1 cellular context compared by ENCODE assay signal in genomic region chr5:134099288-134099872, GRCh38.
TF ChIP-seq lines count a peak whose summit lies in the region.

No MANE protein-coding gene starts in this region.

TF ChIP-seq in HepG2, 621 proteins besides CTCF, POLR2A, EP300 and RAD21 (continued from another document and continues in another):
- TF ChIP-seq MAX (IDR thresholded peaks at IDR 0.05), result peak; percentile 34; the same call in 1 of the 2 replicates
- TF ChIP-seq UBTF (CRISPR knock-in tag; IDR thresholded peaks at IDR 0.05), result 0 out of 2 replicates have a peak, but pooled peaks have one; percentile 4
- no peak for TF ChIP-seq MYC (CRISPR knock-in tag; IDR thresholded peaks at IDR 0.05; ENCODE audit: borderline replicate concordance)
- TF ChIP-seq ZFP36L1 (CRISPR knock-in tag; IDR thresholded peaks at IDR 0.05), result no peak
- TF ChIP-seq ZSCAN29 (CRISPR knock-in tag; conservative IDR thresholded peaks at IDR 0.05), result no peak
- TF ChIP-seq WIZ (CRISPR knock-in tag; IDR thresholded peaks at IDR 0.05), result 0 out of 2 replicates have a peak, but pooled peaks have one; percentile 10
- TF ChIP-seq FOSL2 (CRISPR knock-in tag; IDR thresholded peaks at IDR 0.05), result peak; percentile 44; the same call in 1 of the 2 replicates
- no peak for TF ChIP-seq NCOA5 (CRISPR knock-in tag; IDR thresholded peaks at IDR 0.05)
- no peak for TF ChIP-seq SP2 (CRISPR knock-in tag; IDR thresholded peaks at IDR 0.05)
- no peak for TF ChIP-seq ZNF432 (CRISPR knock-in tag; IDR thresholded peaks at IDR 0.05; ENCODE audit: borderline replicate concordance)
- no peak for TF ChIP-seq DR1 (CRISPR knock-in tag; IDR thresholded peaks at IDR 0.05)
- TF ChIP-seq YEATS4 (CRISPR knock-in tag; IDR thresholded peaks at IDR 0.05; ENCODE audit: borderline replicate concordance), result no peak
- TF ChIP-seq FOXM1 (CRISPR knock-in tag; IDR thresholded peaks at IDR 0.05), result no peak
- TF ChIP-seq ETV5 (CRISPR knock-in tag; IDR thresholded peaks at IDR 0.05; ENCODE audit: borderline replicate concordance), result peak; percentile 30; the same call in 1 of the 2 replicates
- no peak for TF ChIP-seq EEA1 (CRISPR knock-in tag; IDR thresholded peaks at IDR 0.05; ENCODE audit: borderline replicate concordance)
- no peak for TF ChIP-seq SP1 (IDR thresholded peaks at IDR 0.05)
- TF ChIP-seq SP1 (CRISPR knock-in tag; IDR thresholded peaks at IDR 0.05), result no peak
- TF ChIP-seq ZNF841 (CRISPR knock-in tag; IDR thresholded peaks at IDR 0.05; ENCODE audit: borderline replicate concordance), result no peak
- TF ChIP-seq CEBPB (IDR thresholded peaks at IDR 0.05; ENCODE audit: borderline replicate concordance, low read depth, low read length), result peak; percentile 81; the same call in 1 of the 2 replicates
- no peak for TF ChIP-seq IRF2 (CRISPR knock-in tag; IDR thresholded peaks at IDR 0.05)
- TF ChIP-seq ZNF678 (CRISPR knock-in tag; IDR thresholded peaks at IDR 0.05), result no peak
- TF ChIP-seq ZNF800 (CRISPR knock-in tag; IDR thresholded peaks at IDR 0.05), result no peak
- TF ChIP-seq RXRB (CRISPR knock-in tag; IDR thresholded peaks at IDR 0.05; ENCODE audit: borderline replicate concordance), result 0 out of 2 replicates have a peak, but pooled peaks have one; percentile 18
- no peak for TF ChIP-seq ZNF18 (CRISPR knock-in tag; IDR thresholded peaks at IDR 0.05; ENCODE audit: insufficient replicate concordance)
- TF ChIP-seq ZNF205 (CRISPR knock-in tag; IDR thresholded peaks at IDR 0.05), result 0 out of 2 replicates have a peak, but pooled peaks have one; percentile 35
- TF ChIP-seq ZNF331 (CRISPR knock-in tag; IDR thresholded peaks at IDR 0.05), result peak; percentile 28; the same call in 1 of the 2 replicates
- no peak for TF ChIP-seq ZNF260 (CRISPR knock-in tag; IDR thresholded peaks at IDR 0.05; ENCODE audit: borderline replicate concordance, low read depth)
- TF ChIP-seq ZNF770 (CRISPR knock-in tag; IDR thresholded peaks at IDR 0.05), result peak; percentile 67; the same call in 1 of the 2 replicates
- no peak for TF ChIP-seq HOXA5 (CRISPR knock-in tag; IDR thresholded peaks at IDR 0.05)
- no peak for TF ChIP-seq SUZ12 (IDR thresholded peaks at IDR 0.05; ENCODE audit: low read depth, low read length)
- no peak for TF ChIP-seq PHF20 (CRISPR knock-in tag; IDR thresholded peaks at IDR 0.05)
- TF ChIP-seq RBFOX2 (IDR thresholded peaks at IDR 0.05; ENCODE audit: low read depth, low read length), result 0 out of 2 replicates have a peak, but pooled peaks have one; percentile 8
- TF ChIP-seq KIAA2018 (CRISPR knock-in tag; IDR thresholded peaks at IDR 0.05; ENCODE audit: borderline replicate concordance), result no peak
- TF ChIP-seq PRPF4 (IDR thresholded peaks at IDR 0.05; ENCODE audit: low read depth, low read length, poor library complexity, severe bottlenecking), result no peak
- peak; percentile 80 for TF ChIP-seq CEBPG (CRISPR knock-in tag; IDR thresholded peaks at IDR 0.05)
- TF ChIP-seq FOXK1 (CRISPR knock-in tag; IDR thresholded peaks at IDR 0.05; ENCODE audit: borderline replicate concordance, low read depth), result 0 out of 2 replicates have a peak, but pooled peaks have one; percentile 22
- TF ChIP-seq GABPB1 (CRISPR knock-in tag; IDR thresholded peaks at IDR 0.05), result no peak
- TF ChIP-seq SNAPC2 (CRISPR knock-in tag; IDR thresholded peaks at IDR 0.05), result no peak
- no peak for TF ChIP-seq PHB2 (IDR thresholded peaks at IDR 0.05; ENCODE audit: partially characterized antibody)
- TF ChIP-seq ZNF225 (CRISPR knock-in tag; IDR thresholded peaks at IDR 0.05), result no peak
- TF ChIP-seq ZNF362 (CRISPR knock-in tag; IDR thresholded peaks at IDR 0.05; ENCODE audit: borderline replicate concordance), result 0 out of 2 replicates have a peak, but pooled peaks have one; percentile 22
- TF ChIP-seq ZNF607 (CRISPR knock-in tag; IDR thresholded peaks at IDR 0.05; ENCODE audit: borderline replicate concordance), result 0 out of 2 replicates have a peak, but pooled peaks have one; percentile 68
- TF ChIP-seq BORCS8-MEF2B (CRISPR knock-in tag; IDR thresholded peaks at IDR 0.05), result no peak
- TF ChIP-seq ZNF883 (CRISPR knock-in tag; IDR thresholded peaks at IDR 0.05; ENCODE audit: not compliant biosample characterization), result no peak
- TF ChIP-seq AGO1 (IDR thresholded peaks at IDR 0.05; ENCODE audit: low read depth, low read length, poor library complexity, severe bottlenecking), result no peak
- TF ChIP-seq SAFB2 (CRISPR knock-in tag; IDR thresholded peaks at IDR 0.05; ENCODE audit: borderline replicate concordance, low read depth), result 0 out of 2 replicates have a peak, but pooled peaks have one; percentile 7
- no peak; the same call in 1 of the 2 replicates for TF ChIP-seq ZNF543 (CRISPR knock-in tag; IDR thresholded peaks at IDR 0.05)
- 0 out of 2 replicates have a peak, but pooled peaks have one; percentile 24 for TF ChIP-seq HMG20A (CRISPR knock-in tag; IDR thresholded peaks at IDR 0.05; ENCODE audit: borderline replicate concordance)
- no peak for TF ChIP-seq SIX1 (CRISPR knock-in tag; IDR thresholded peaks at IDR 0.05; ENCODE audit: borderline replicate concordance)
- TF ChIP-seq ZNF3 (CRISPR knock-in tag; IDR thresholded peaks at IDR 0.05), result no peak
